Comparison of ENCODE assay signal across 1 cellular context in the genomic region with DNA sequence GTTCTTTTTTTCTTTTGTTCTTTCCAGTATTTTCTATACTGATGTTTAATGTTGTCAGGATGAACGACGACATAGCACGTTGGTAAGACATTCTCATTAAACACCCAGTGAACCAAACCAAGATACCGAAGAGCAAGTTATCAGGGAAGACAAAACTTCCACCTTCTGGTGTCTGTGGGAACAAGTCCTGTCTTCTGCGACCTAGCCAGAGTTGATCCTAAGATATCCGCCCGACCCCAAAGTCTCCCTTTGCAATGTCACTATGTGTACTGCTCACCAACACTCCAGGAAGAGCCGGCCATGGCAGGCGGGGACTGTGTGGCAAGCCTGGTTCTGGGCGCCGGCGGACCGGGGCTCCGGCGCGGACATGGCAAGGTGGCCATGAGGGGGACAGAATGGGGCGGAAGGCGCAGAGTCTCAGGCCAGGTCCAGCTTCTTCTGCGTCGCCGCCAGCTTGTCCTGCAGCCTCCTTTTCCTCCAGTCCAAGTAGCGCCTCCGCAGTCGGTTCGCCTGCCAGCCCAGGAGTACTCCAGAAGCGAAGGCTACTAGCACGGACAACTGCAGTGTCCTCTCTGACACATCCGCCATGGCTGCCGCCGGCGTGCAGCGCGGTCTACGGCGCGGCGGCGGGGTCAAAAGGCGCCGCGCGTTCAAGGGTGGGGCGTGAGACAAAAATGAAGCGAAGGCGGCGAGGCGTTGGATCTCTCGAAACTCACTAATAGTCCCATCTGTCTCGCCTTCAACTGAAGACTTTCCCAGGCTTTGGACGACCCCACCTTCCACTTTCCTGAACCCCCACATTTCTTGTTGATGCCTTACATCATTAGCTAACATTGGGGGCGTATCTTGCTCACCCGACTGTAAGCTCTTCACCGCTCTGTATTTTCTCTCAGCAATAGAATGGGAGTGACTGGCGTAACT.
TF ChIP-seq lines count a peak whose summit lies in the region.

A gene with protein sequence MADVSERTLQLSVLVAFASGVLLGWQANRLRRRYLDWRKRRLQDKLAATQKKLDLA (minus strand): TSS at position 610 of the 921 bp plus-strand sequence. CDS start 22 bp downstream, at position 588.

TF ChIP-seq in HepG2, 621 proteins besides CTCF, POLR2A, EP300 and RAD21 (continued from another document and continues in another):
- no peak for TF ChIP-seq GRHL1 (CRISPR knock-in tag; conservative IDR thresholded peaks at IDR 0.05)
- TF ChIP-seq NCOA5 (CRISPR knock-in tag; IDR thresholded peaks at IDR 0.05): no peak
- no peak for TF ChIP-seq ZNF260 (CRISPR knock-in tag; IDR thresholded peaks at IDR 0.05; ENCODE audit: borderline replicate concordance, low read depth)
- peak in 1 of 2 experiments; percentile 87; a peak in 2 of 4 replicates for TF ChIP-seq KLF16 (CRISPR knock-in tag; IDR thresholded peaks at IDR 0.05)
- no peak for TF ChIP-seq ZNF3 (CRISPR knock-in tag; IDR thresholded peaks at IDR 0.05)
- TF ChIP-seq FOXJ3 (CRISPR knock-in tag; IDR thresholded peaks at IDR 0.05; ENCODE audit: borderline replicate concordance): no peak
- TF ChIP-seq SRSF1 (optimal IDR thresholded peaks at IDR 0.05; ENCODE audit: low read depth, low read length): peak; percentile 73
- peak; percentile 91 for TF ChIP-seq ZNF547 (CRISPR knock-in tag; IDR thresholded peaks at IDR 0.05)
- TF ChIP-seq, protein P1, sequence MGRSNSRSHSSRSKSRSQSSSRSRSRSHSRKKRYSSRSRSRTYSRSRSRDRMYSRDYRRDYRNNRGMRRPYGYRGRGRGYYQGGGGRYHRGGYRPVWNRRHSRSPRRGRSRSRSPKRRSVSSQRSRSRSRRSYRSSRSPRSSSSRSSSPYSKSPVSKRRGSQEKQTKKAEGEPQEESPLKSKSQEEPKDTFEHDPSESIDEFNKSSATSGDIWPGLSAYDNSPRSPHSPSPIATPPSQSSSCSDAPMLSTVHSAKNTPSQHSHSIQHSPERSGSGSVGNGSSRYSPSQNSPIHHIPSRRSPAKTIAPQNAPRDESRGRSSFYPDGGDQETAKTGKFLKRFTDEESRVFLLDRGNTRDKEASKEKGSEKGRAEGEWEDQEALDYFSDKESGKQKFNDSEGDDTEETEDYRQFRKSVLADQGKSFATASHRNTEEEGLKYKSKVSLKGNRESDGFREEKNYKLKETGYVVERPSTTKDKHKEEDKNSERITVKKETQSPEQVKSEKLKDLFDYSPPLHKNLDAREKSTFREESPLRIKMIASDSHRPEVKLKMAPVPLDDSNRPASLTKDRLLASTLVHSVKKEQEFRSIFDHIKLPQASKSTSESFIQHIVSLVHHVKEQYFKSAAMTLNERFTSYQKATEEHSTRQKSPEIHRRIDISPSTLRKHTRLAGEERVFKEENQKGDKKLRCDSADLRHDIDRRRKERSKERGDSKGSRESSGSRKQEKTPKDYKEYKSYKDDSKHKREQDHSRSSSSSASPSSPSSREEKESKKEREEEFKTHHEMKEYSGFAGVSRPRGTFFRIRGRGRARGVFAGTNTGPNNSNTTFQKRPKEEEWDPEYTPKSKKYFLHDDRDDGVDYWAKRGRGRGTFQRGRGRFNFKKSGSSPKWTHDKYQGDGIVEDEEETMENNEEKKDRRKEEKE (IDR thresholded peaks at IDR 0.05): no peak
- TF ChIP-seq ZMYM2 (CRISPR knock-in tag; IDR thresholded peaks at IDR 0.05): peak; percentile 58
- TF ChIP-seq CBX2 (IDR thresholded peaks at IDR 0.05; ENCODE audit: low read depth, low read length): no peak; the same call in 1 of the 2 replicates
- no peak for TF ChIP-seq CBX2 (CRISPR knock-in tag; IDR thresholded peaks at IDR 0.05; ENCODE audit: low read depth)
- TF ChIP-seq ARHGAP35 (CRISPR knock-in tag; IDR thresholded peaks at IDR 0.05; ENCODE audit: borderline replicate concordance): peak; percentile 91
- TF ChIP-seq ZNF30 (CRISPR knock-in tag; IDR thresholded peaks at IDR 0.05): peak; percentile 83; the same call in 1 of the 2 replicates
- TF ChIP-seq JDP2 (CRISPR knock-in tag; IDR thresholded peaks at IDR 0.05; ENCODE audit: borderline replicate concordance): no peak
- no peak for TF ChIP-seq CC2D1A (CRISPR knock-in tag; IDR thresholded peaks at IDR 0.05)
- TF ChIP-seq, protein P2, sequence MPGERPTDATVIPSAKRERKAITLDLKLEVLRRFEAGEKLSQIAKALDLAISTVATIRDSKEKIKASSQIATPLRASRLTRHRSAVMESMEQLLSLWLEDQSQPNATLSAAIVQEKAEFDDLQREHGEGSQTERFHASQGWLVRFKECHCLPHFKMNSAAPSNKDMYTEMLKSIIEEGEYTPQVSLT (CRISPR knock-in tag; IDR thresholded peaks at IDR 0.05; ENCODE audit: borderline replicate concordance, low read depth): no peak
- no peak for TF ChIP-seq LCORL (IDR thresholded peaks at IDR 0.05)
- peak; percentile 85 for TF ChIP-seq LCORL (CRISPR knock-in tag; IDR thresholded peaks at IDR 0.05)
- TF ChIP-seq, protein P3, sequence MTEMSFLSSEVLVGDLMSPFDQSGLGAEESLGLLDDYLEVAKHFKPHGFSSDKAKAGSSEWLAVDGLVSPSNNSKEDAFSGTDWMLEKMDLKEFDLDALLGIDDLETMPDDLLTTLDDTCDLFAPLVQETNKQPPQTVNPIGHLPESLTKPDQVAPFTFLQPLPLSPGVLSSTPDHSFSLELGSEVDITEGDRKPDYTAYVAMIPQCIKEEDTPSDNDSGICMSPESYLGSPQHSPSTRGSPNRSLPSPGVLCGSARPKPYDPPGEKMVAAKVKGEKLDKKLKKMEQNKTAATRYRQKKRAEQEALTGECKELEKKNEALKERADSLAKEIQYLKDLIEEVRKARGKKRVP (CRISPR knock-in tag; IDR thresholded peaks at IDR 0.05): no peak
- TF ChIP-seq THAP7 (CRISPR knock-in tag; IDR thresholded peaks at IDR 0.05): peak; percentile 99
- TF ChIP-seq MYC (CRISPR knock-in tag; IDR thresholded peaks at IDR 0.05; ENCODE audit: borderline replicate concordance): peak; percentile 97
- TF ChIP-seq GLI4 (CRISPR knock-in tag; IDR thresholded peaks at IDR 0.05; ENCODE audit: borderline replicate concordance): peak; percentile 57; the same call in 1 of the 2 replicates
- peak; percentile 93; the same call in 1 of the 2 replicates for TF ChIP-seq EHMT2 (IDR thresholded peaks at IDR 0.05; ENCODE audit: borderline replicate concordance, low read depth, low read length)
- no peak for TF ChIP-seq PRPF4 (IDR thresholded peaks at IDR 0.05; ENCODE audit: low read depth, low read length, poor library complexity, severe bottlenecking)
- TF ChIP-seq ZKSCAN8 (CRISPR knock-in tag; IDR thresholded peaks at IDR 0.05; ENCODE audit: borderline replicate concordance): peak; percentile 76; the same call in 1 of the 2 replicates
- TF ChIP-seq ZNF616 (CRISPR knock-in tag; IDR thresholded peaks at IDR 0.05; ENCODE audit: low read depth): 0 out of 2 replicates have a peak, but pooled peaks have one; percentile 65
- TF ChIP-seq, protein P4, sequence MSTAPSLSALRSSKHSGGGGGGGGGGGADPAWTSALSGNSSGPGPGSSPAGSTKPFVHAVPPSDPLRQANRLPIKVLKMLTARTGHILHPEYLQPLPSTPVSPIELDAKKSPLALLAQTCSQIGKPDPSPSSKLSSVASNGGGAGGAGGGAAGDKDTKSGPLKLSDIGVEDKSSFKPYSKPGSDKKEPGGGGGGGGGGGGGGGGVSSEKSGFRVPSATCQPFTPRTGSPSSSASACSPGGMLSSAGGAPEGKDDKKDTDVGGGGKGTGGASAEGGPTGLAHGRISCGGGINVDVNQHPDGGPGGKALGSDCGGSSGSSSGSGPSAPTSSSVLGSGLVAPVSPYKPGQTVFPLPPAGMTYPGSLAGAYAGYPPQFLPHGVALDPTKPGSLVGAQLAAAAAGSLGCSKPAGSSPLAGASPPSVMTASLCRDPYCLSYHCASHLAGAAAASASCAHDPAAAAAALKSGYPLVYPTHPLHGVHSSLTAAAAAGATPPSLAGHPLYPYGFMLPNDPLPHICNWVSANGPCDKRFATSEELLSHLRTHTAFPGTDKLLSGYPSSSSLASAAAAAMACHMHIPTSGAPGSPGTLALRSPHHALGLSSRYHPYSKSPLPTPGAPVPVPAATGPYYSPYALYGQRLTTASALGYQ (CRISPR knock-in tag; IDR thresholded peaks at IDR 0.05): peak; percentile 51; the same call in 1 of the 2 replicates
- TF ChIP-seq RERE (CRISPR knock-in tag; IDR thresholded peaks at IDR 0.05; ENCODE audit: low read depth): no peak
- no peak for TF ChIP-seq ZNF33A (CRISPR knock-in tag; IDR thresholded peaks at IDR 0.05; ENCODE audit: borderline replicate concordance)
- no peak for TF ChIP-seq CEBPZ (IDR thresholded peaks at IDR 0.05; ENCODE audit: low read length)
- peak; percentile 94 for TF ChIP-seq KMT2B (CRISPR knock-in tag; IDR thresholded peaks at IDR 0.05)
- TF ChIP-seq ZNF501 (CRISPR knock-in tag; IDR thresholded peaks at IDR 0.05): peak; percentile 92
- TF ChIP-seq ZGPAT (CRISPR knock-in tag; IDR thresholded peaks at IDR 0.05): peak; percentile 86; the same call in 1 of the 2 replicates
